Comparison of ENCODE assay signal across 1 cellular context in the genomic region with DNA sequence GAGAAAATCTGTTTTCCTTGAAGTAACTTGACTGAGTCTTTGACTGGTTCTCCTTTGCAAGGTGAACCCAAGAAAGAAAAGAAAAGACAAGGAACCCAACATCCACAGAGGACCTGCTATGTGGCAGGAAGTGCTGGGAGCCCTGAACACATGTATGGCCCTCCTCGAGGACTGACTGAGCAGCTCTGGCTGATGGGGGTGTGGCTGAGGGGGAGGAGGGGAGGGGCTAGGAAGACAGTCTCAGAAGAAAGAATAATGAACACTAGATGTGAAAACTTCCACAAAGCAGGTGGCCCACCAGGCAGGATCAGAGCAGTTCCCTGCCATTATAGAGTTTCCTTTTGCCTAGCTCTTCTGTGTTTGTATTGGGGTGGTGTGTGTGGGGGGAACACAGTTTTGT.
TF ChIP-seq lines count a peak whose summit lies in the region.

No MANE protein-coding gene starts in this region.

TF ChIP-seq in K562, 482 proteins besides CTCF, POLR2A, EP300 and RAD21:
- TF ChIP-seq, protein P1, sequence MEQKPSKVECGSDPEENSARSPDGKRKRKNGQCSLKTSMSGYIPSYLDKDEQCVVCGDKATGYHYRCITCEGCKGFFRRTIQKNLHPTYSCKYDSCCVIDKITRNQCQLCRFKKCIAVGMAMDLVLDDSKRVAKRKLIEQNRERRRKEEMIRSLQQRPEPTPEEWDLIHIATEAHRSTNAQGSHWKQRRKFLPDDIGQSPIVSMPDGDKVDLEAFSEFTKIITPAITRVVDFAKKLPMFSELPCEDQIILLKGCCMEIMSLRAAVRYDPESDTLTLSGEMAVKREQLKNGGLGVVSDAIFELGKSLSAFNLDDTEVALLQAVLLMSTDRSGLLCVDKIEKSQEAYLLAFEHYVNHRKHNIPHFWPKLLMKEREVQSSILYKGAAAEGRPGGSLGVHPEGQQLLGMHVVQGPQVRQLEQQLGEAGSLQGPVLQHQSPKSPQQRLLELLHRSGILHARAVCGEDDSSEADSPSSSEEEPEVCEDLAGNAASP (IDR thresholded peaks at IDR 0.05), result no peak
- no peak for TF ChIP-seq NFRKB (IDR thresholded peaks at IDR 0.05; ENCODE audit: low read depth)
- TF ChIP-seq, protein P2, sequence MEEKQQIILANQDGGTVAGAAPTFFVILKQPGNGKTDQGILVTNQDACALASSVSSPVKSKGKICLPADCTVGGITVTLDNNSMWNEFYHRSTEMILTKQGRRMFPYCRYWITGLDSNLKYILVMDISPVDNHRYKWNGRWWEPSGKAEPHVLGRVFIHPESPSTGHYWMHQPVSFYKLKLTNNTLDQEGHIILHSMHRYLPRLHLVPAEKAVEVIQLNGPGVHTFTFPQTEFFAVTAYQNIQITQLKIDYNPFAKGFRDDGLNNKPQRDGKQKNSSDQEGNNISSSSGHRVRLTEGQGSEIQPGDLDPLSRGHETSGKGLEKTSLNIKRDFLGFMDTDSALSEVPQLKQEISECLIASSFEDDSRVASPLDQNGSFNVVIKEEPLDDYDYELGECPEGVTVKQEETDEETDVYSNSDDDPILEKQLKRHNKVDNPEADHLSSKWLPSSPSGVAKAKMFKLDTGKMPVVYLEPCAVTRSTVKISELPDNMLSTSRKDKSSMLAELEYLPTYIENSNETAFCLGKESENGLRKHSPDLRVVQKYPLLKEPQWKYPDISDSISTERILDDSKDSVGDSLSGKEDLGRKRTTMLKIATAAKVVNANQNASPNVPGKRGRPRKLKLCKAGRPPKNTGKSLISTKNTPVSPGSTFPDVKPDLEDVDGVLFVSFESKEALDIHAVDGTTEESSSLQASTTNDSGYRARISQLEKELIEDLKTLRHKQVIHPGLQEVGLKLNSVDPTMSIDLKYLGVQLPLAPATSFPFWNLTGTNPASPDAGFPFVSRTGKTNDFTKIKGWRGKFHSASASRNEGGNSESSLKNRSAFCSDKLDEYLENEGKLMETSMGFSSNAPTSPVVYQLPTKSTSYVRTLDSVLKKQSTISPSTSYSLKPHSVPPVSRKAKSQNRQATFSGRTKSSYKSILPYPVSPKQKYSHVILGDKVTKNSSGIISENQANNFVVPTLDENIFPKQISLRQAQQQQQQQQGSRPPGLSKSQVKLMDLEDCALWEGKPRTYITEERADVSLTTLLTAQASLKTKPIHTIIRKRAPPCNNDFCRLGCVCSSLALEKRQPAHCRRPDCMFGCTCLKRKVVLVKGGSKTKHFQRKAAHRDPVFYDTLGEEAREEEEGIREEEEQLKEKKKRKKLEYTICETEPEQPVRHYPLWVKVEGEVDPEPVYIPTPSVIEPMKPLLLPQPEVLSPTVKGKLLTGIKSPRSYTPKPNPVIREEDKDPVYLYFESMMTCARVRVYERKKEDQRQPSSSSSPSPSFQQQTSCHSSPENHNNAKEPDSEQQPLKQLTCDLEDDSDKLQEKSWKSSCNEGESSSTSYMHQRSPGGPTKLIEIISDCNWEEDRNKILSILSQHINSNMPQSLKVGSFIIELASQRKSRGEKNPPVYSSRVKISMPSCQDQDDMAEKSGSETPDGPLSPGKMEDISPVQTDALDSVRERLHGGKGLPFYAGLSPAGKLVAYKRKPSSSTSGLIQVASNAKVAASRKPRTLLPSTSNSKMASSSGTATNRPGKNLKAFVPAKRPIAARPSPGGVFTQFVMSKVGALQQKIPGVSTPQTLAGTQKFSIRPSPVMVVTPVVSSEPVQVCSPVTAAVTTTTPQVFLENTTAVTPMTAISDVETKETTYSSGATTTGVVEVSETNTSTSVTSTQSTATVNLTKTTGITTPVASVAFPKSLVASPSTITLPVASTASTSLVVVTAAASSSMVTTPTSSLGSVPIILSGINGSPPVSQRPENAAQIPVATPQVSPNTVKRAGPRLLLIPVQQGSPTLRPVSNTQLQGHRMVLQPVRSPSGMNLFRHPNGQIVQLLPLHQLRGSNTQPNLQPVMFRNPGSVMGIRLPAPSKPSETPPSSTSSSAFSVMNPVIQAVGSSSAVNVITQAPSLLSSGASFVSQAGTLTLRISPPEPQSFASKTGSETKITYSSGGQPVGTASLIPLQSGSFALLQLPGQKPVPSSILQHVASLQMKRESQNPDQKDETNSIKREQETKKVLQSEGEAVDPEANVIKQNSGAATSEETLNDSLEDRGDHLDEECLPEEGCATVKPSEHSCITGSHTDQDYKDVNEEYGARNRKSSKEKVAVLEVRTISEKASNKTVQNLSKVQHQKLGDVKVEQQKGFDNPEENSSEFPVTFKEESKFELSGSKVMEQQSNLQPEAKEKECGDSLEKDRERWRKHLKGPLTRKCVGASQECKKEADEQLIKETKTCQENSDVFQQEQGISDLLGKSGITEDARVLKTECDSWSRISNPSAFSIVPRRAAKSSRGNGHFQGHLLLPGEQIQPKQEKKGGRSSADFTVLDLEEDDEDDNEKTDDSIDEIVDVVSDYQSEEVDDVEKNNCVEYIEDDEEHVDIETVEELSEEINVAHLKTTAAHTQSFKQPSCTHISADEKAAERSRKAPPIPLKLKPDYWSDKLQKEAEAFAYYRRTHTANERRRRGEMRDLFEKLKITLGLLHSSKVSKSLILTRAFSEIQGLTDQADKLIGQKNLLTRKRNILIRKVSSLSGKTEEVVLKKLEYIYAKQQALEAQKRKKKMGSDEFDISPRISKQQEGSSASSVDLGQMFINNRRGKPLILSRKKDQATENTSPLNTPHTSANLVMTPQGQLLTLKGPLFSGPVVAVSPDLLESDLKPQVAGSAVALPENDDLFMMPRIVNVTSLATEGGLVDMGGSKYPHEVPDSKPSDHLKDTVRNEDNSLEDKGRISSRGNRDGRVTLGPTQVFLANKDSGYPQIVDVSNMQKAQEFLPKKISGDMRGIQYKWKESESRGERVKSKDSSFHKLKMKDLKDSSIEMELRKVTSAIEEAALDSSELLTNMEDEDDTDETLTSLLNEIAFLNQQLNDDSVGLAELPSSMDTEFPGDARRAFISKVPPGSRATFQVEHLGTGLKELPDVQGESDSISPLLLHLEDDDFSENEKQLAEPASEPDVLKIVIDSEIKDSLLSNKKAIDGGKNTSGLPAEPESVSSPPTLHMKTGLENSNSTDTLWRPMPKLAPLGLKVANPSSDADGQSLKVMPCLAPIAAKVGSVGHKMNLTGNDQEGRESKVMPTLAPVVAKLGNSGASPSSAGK (IDR thresholded peaks at IDR 0.05), result peak; percentile 87
- TF ChIP-seq PHF8 (IDR thresholded peaks at IDR 0.05; ENCODE audit: borderline replicate concordance, low read length), result no peak
- TF ChIP-seq RUNX1 (IDR thresholded peaks at IDR 0.05; ENCODE audit: low read depth), result no peak
- TF ChIP-seq MAFG (tag; conservative IDR thresholded peaks at IDR 0.05), result no peak
- TF ChIP-seq, protein P3, sequence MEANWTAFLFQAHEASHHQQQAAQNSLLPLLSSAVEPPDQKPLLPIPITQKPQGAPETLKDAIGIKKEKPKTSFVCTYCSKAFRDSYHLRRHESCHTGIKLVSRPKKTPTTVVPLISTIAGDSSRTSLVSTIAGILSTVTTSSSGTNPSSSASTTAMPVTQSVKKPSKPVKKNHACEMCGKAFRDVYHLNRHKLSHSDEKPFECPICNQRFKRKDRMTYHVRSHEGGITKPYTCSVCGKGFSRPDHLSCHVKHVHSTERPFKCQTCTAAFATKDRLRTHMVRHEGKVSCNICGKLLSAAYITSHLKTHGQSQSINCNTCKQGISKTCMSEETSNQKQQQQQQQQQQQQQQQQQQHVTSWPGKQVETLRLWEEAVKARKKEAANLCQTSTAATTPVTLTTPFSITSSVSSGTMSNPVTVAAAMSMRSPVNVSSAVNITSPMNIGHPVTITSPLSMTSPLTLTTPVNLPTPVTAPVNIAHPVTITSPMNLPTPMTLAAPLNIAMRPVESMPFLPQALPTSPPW (CRISPR knock-in tag; IDR thresholded peaks at IDR 0.05), result peak; percentile 27; the same call in 1 of the 2 replicates
- TF ChIP-seq ZNF696 (CRISPR knock-in tag; conservative IDR thresholded peaks at IDR 0.05), result no peak
- no peak for TF ChIP-seq ATF1 (CRISPR knock-in tag; IDR thresholded peaks at IDR 0.05)
- TF ChIP-seq ATF1 (tag; IDR thresholded peaks at IDR 0.05), result no peak
- TF ChIP-seq ZC3H8 (IDR thresholded peaks at IDR 0.05), result no peak
- no peak for TF ChIP-seq ZNF780A (CRISPR knock-in tag; IDR thresholded peaks at IDR 0.05)
- TF ChIP-seq PHB (CRISPR knock-in tag; IDR thresholded peaks at IDR 0.05), result no peak
- TF ChIP-seq, protein P4, sequence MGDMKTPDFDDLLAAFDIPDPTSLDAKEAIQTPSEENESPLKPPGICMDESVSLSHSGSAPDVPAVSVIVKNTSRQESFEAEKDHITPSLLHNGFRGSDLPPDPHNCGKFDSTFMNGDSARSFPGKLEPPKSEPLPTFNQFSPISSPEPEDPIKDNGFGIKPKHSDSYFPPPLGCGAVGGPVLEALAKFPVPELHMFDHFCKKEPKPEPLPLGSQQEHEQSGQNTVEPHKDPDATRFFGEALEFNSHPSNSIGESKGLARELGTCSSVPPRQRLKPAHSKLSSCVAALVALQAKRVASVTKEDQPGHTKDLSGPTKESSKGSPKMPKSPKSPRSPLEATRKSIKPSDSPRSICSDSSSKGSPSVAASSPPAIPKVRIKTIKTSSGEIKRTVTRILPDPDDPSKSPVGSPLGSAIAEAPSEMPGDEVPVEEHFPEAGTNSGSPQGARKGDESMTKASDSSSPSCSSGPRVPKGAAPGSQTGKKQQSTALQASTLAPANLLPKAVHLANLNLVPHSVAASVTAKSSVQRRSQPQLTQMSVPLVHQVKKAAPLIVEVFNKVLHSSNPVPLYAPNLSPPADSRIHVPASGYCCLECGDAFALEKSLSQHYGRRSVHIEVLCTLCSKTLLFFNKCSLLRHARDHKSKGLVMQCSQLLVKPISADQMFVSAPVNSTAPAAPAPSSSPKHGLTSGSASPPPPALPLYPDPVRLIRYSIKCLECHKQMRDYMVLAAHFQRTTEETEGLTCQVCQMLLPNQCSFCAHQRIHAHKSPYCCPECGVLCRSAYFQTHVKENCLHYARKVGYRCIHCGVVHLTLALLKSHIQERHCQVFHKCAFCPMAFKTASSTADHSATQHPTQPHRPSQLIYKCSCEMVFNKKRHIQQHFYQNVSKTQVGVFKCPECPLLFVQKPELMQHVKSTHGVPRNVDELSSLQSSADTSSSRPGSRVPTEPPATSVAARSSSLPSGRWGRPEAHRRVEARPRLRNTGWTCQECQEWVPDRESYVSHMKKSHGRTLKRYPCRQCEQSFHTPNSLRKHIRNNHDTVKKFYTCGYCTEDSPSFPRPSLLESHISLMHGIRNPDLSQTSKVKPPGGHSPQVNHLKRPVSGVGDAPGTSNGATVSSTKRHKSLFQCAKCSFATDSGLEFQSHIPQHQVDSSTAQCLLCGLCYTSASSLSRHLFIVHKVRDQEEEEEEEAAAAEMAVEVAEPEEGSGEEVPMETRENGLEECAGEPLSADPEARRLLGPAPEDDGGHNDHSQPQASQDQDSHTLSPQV (IDR thresholded peaks at IDR 0.05), result peak; percentile 41; the same call in 1 of the 2 replicates
- TF ChIP-seq, protein P5, sequence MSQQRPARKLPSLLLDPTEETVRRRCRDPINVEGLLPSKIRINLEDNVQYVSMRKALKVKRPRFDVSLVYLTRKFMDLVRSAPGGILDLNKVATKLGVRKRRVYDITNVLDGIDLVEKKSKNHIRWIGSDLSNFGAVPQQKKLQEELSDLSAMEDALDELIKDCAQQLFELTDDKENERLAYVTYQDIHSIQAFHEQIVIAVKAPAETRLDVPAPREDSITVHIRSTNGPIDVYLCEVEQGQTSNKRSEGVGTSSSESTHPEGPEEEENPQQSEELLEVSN (IDR thresholded peaks at IDR 0.05; ENCODE audit: borderline replicate concordance in 1 of 2, extremely low read depth in 1 of 2, insufficient read depth in 1 of 2, insufficient read length in 1 of 2, low read depth in 1 of 2, low read length in 1 of 2, poor library complexity in 1 of 2, severe bottlenecking in 1 of 2), result peak; percentile 54 to 89
- peak; percentile 92 for TF ChIP-seq L3MBTL2 (IDR thresholded peaks at IDR 0.05)
- no peak for TF ChIP-seq ZKSCAN1 (IDR thresholded peaks at IDR 0.05; ENCODE audit: low read depth, low read length)
- TF ChIP-seq NFE2 (IDR thresholded peaks at IDR 0.05; ENCODE audit: low read depth), result no peak
- peak in 1 of 2 experiments; percentile 72; a peak in 1 of 3 replicates for TF ChIP-seq CBX3 (IDR thresholded peaks at IDR 0.05; ENCODE audit: borderline replicate concordance in 1 of 2, low read length in 2 of 2)
- no peak for TF ChIP-seq ZNF77 (CRISPR knock-in tag; IDR thresholded peaks at IDR 0.05)
- TF ChIP-seq, protein P6, sequence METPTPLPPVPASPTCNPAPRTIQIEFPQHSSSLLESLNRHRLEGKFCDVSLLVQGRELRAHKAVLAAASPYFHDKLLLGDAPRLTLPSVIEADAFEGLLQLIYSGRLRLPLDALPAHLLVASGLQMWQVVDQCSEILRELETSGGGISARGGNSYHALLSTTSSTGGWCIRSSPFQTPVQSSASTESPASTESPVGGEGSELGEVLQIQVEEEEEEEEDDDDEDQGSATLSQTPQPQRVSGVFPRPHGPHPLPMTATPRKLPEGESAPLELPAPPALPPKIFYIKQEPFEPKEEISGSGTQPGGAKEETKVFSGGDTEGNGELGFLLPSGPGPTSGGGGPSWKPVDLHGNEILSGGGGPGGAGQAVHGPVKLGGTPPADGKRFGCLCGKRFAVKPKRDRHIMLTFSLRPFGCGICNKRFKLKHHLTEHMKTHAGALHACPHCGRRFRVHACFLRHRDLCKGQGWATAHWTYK (CRISPR knock-in tag; IDR thresholded peaks at IDR 0.05), result no peak
- no peak for TF ChIP-seq ZNF324 (CRISPR knock-in tag; IDR thresholded peaks at IDR 0.05)
